8 cellular contexts compared by ENCODE assay signal in genomic region chr3:194584435-194584776, GRCh38. TPM values are rescaled to one million over a fixed set of nuclear protein-coding genes. Genes with fewer than 3 reads are reported as not detected.
DNase-seq lines count a peak whose midpoint lies in the region; ATAC-seq, FAIRE-seq and TF ChIP-seq lines count a peak whose summit lies in the region.

No MANE protein-coding gene starts in this region.

- H3K27me3 ChIP-seq in RWPE2 (ENCODE audit: insufficient read depth, poor library complexity, severe bottlenecking) (no peaks in the 10 kb centered on the region), esophagus squamous epithelium (no peaks in the 10 kb centered on the region), pancreas (no peaks in the 10 kb centered on the region)

- peak overlapping the region; percentile 56 for H3K4me3 ChIP-seq in RWPE2 (ENCODE audit: severe bottlenecking)
- peak overlapping the region; percentile 69 to 94 (median 84) for H3K4me3 ChIP-seq in esophagus squamous epithelium
- peak overlapping the region; percentile 54 to 88 (median 82) for H3K4me3 ChIP-seq in pancreas

- H3K36me3 ChIP-seq in RWPE2 (ENCODE audit: low read depth) (peaks cover 5% of the 10 kb centered on the region), esophagus squamous epithelium (peaks cover 0 to 15% (median 0%) of the 10 kb centered on the region in 3 donors), pancreas (no peaks in the 10 kb centered on the region)

- ATAC-seq in RWPE2 (ENCODE audit: low read depth) (no peak), pancreas (no peak)

- DNase-seq in GF-D8 (lab: John Stamatoyannopoulos, UW) (peak; percentile 13), RWPE2 (ENCODE audit: low spot score) (no peak), esophagus squamous epithelium (lab: John Stamatoyannopoulos, UW) (no peak), pancreas (no peak), retina (no peak), HCEC 1CT (no peak), NCI-H2196 treated with DMSO at 0.1 percent for 48 hours (lab: John Stamatoyannopoulos, UW; ENCODE audit: unreplicated experiment) (no peak), middle frontal gyrus (ENCODE audit: extremely low spot score, low spot score) (no peak)

- WGBS in esophagus squamous epithelium, 2 donors = 27 to 28% methylated on average over 3 of the region's 3 CpGs
- WGBS in pancreas, 2 donors = 26 to 33% methylated on average over 3 of the region's 3 CpGs

- H3K27ac ChIP-seq in RWPE2 (ENCODE audit: poor library complexity, severe bottlenecking) (peak overlapping the region; percentile 54), esophagus squamous epithelium (peak overlapping the region; percentile 89 to 97 (median 94)), pancreas (peak overlapping the region; percentile 66 to 94 (median 84))

- no peak for TF ChIP-seq POLR2A in esophagus squamous epithelium (IDR thresholded peaks at IDR 0.05)

- peaks cover 10% of the 10 kb centered on the region for H3K4me1 ChIP-seq in RWPE2 (ENCODE audit: insufficient read depth, poor library complexity, severe bottlenecking)
- peaks cover 6 to 26% (median 7%) of the 10 kb centered on the region in 3 donors for H3K4me1 ChIP-seq in esophagus squamous epithelium
- peaks cover 0 to 9% (median 5%) of the 10 kb centered on the region in 3 donors for H3K4me1 ChIP-seq in pancreas

- no peak for FAIRE-seq in pancreas (lab: Jason Lieb, UNC)

- H3K9me3 ChIP-seq in RWPE2 (ENCODE audit: severe bottlenecking) (no peaks in the 10 kb centered on the region), esophagus squamous epithelium (no peaks in the 10 kb centered on the region), pancreas (no peaks in the 10 kb centered on the region)

- TF ChIP-seq CTCF in RWPE2 (IDR thresholded peaks at IDR 0.05; ENCODE audit: poor library complexity, severe bottlenecking) (no peak), esophagus squamous epithelium (IDR thresholded peaks at IDR 0.05) (no peak), pancreas (IDR thresholded peaks at IDR 0.05) (no peak)

- intact Hi-C loops in esophagus squamous epithelium (cut with DNase I) (loop anchor here (5.0 kb wide), 1 partner anchor 252 kb away; no protein-coding TSS in a partner anchor), pancreas (cut with DNase I) (loop anchor here in 1 of 3 donors (10.0 kb wide), 1 partner anchor 110 kb away; no protein-coding TSS in a partner anchor)

RNA-seq across cellular contexts. Expression of gene TMEM44, which starts 48.8 kb away (rescaled TPM):
- 10 to 100 TPM in 1 of 4 donors, 1 to 10 TPM in 3; 4.7 to 11.9 (median 7.6) TPM for total RNA-seq in esophagus squamous epithelium
- total RNA-seq in pancreas = 10 to 100 TPM in 1 of 6 donors, 1 to 10 TPM in 5; 1.7 to 11.4 (median 2.8) TPM
- 10 to 100 TPM in 1 of 2 donors, 1 to 10 TPM in 1; 7.4 to 17.8 TPM for polyA plus RNA-seq in pancreas
